Comparison of ENCODE assay signal across 17 cellular contexts in genomic region chr14:81366884-81367283, GRCh38. TPM values are rescaled to one million over a fixed set of nuclear protein-coding genes. Genes with fewer than 3 reads are reported as not detected.
"Had no signal": no experiment of that assay in that cellular context is flagged by ENCODE, and none has a peak within 500 bp of the region (broad histone marks: within the 10 kb centered on the region; RNA-seq: fewer than 3 reads in every experiment).

No MANE protein-coding gene starts in this region.

- H3K36me3 ChIP-seq: right lobe of liver, transverse colon had no signal

- H3K27ac ChIP-seq: coronary artery, psoas muscle, right lobe of liver, testis, transverse colon had no signal

- ATAC-seq: right lobe of liver; stimulated activated naive B cell treated with anti-CD40 and anti-IgM and Interleukin-4, amounts not matched to agents 10 μg/mL and 1 μg/mL and 100 μg/mL, for 72 hours; stimulated activated naive CD8-positive, alpha-beta T cell treated with anti-CD3 and anti-CD28 coated beads, Interleukin-15, amount 100 ng/mL, for 72 hours had no signal

- H3K4me3 ChIP-seq: coronary artery, psoas muscle, right lobe of liver, spleen, testis, transverse colon had no signal

- H3K9me3 ChIP-seq: psoas muscle, right lobe of liver, spleen, testis, transverse colon had no signal

- H3K9me3 Mint-ChIP-seq: naive B cell; nephron progenitor cell; stimulated activated naive B cell treated with anti-CD40 and anti-IgM and Interleukin-4, amounts not matched to agents 10 μg/mL and 1 μg/mL and 100 μg/mL, for 72 hours; stimulated activated naive CD8-positive, alpha-beta T cell treated with anti-CD3 and anti-CD28 coated beads, Interleukin-15, amount 100 ng/mL, for 72 hours had no signal

- H3K4me3 Mint-ChIP-seq: naive B cell; nephron progenitor cell; stimulated activated naive B cell treated with anti-CD40 and anti-IgM and Interleukin-4, amounts not matched to agents 10 μg/mL and 1 μg/mL and 100 μg/mL, for 72 hours; stimulated activated naive CD8-positive, alpha-beta T cell treated with anti-CD3 and anti-CD28 coated beads, Interleukin-15, amount 100 ng/mL, for 72 hours had no signal

- H3K27me3 ChIP-seq: foreskin keratinocyte, right lobe of liver, testis, transverse colon had no signal

- H3K4me1 ChIP-seq: right lobe of liver, testis, transverse colon had no signal

- H3K4me1 Mint-ChIP-seq: naive B cell; stimulated activated naive B cell treated with anti-CD40 and anti-IgM and Interleukin-4, amounts not matched to agents 10 μg/mL and 1 μg/mL and 100 μg/mL, for 72 hours; stimulated activated naive CD8-positive, alpha-beta T cell treated with anti-CD3 and anti-CD28 coated beads, Interleukin-15, amount 100 ng/mL, for 72 hours had no signal

- DNase-seq: effector CD8-positive, alpha-beta T cell; naive B cell; psoas muscle; retina; right lobe of liver; spleen; stimulated activated CD4-positive, alpha-beta T cell treated with anti-CD3 and anti-CD28 coated beads, Interleukin-15, amount 100 ng/mL, for 24 hours; stimulated activated CD4-positive, alpha-beta T cell treated with anti-CD3 and anti-CD28 coated beads, Interleukin-1b, Interleukin-23, amount 100 ng/mL, for 48 hours; stimulated activated CD4-positive, alpha-beta T cell treated with anti-CD3 and anti-CD28 coated beads, Interleukin-4, amount 100 ng/mL, for 24 hours; stimulated activated naive B cell treated with anti-CD40 and anti-IgM and Interleukin-4, amounts not matched to agents 10 μg/mL and 1 μg/mL and 100 μg/mL, for 72 hours; stimulated activated naive CD8-positive, alpha-beta T cell treated with anti-CD3 and anti-CD28 coated beads, Interleukin-15, amount 100 ng/mL, for 72 hours; testis; transverse colon had no signal

- H3K36me3 Mint-ChIP-seq: naive B cell; stimulated activated naive B cell treated with anti-CD40 and anti-IgM and Interleukin-4, amounts not matched to agents 10 μg/mL and 1 μg/mL and 100 μg/mL, for 72 hours had no signal

RNA-seq across cellular contexts. Expression of gene STON2, which starts 33.2 kb away (rescaled TPM):
- total RNA-seq: chondrocyte had no signal
